1 cellular context compared by ENCODE assay signal in genomic region chr17:36498560-36499300, GRCh38.
TF ChIP-seq lines count a peak whose summit lies in the region.

No MANE protein-coding gene starts in this region.

TF ChIP-seq in GM12878, 131 proteins besides CTCF, POLR2A, EP300 and RAD21:
- no peak for TF ChIP-seq ZNF592 (IDR thresholded peaks at IDR 0.05)
- no peak for TF ChIP-seq BACH1 (IDR thresholded peaks at IDR 0.05; ENCODE audit: borderline replicate concordance)
- TF ChIP-seq MAX (IDR thresholded peaks at IDR 0.05; ENCODE audit: low read depth, low read length) = no peak
- TF ChIP-seq ZNF687 (IDR thresholded peaks at IDR 0.05) = no peak
- no peak for TF ChIP-seq YBX1 (IDR thresholded peaks at IDR 0.05)
- TF ChIP-seq E4F1 (IDR thresholded peaks at IDR 0.05; ENCODE audit: borderline replicate concordance, partially characterized antibody) = no peak
- TF ChIP-seq ETV6 (conservative IDR thresholded peaks at IDR 0.05 in 1 of 2, IDR thresholded peaks at IDR 0.05 in 1 of 2; ENCODE audit: borderline replicate concordance in 1 of 2, low read depth in 1 of 2) = no peak
- TF ChIP-seq EZH2 (IDR thresholded peaks at IDR 0.05; ENCODE audit: borderline replicate concordance, control insufficient read depth, low read depth, low read length) = no peak
- TF ChIP-seq MYB (IDR thresholded peaks at IDR 0.05; ENCODE audit: borderline replicate concordance, low read depth, low read length) = no peak
- no peak for TF ChIP-seq EGR1 (IDR thresholded peaks at IDR 0.05; ENCODE audit: borderline replicate concordance in 1 of 2, low read depth in 2 of 2, low read length in 2 of 2)
- no peak for TF ChIP-seq RAD51 (IDR thresholded peaks at IDR 0.05)
- no peak for TF ChIP-seq ESRRA (IDR thresholded peaks at IDR 0.05; ENCODE audit: low read length)
- no peak for TF ChIP-seq NBN (IDR thresholded peaks at IDR 0.05)
- TF ChIP-seq HDAC6 (IDR thresholded peaks at IDR 0.05; ENCODE audit: unreplicated experiment) = no peak
